In genomic region chr1:85438353-85438752, GRCh38 we compare ENCODE assay signal across 1 cellular context.
TF ChIP-seq lines count a peak whose summit lies in the region.

No MANE protein-coding gene starts in this region.

TF ChIP-seq in SK-N-SH treated with all-trans-retinoic acid at 6 μM for 48 hours, 23 proteins besides CTCF, POLR2A, EP300 and RAD21 (continued from another document):
- TF ChIP-seq CREB5 (CRISPR knock-in tag; IDR thresholded peaks at IDR 0.05; ENCODE audit: low read depth) (no peak), SNAI2 (CRISPR knock-in tag; IDR thresholded peaks at IDR 0.05) (no peak), ZNF565 (CRISPR knock-in tag; conservative IDR thresholded peaks at IDR 0.05; ENCODE audit: low read depth) (no peak), TOX (CRISPR knock-in tag; IDR thresholded peaks at IDR 0.05; ENCODE audit: borderline replicate concordance) (no peak), ZNF8 (CRISPR knock-in tag; IDR thresholded peaks at IDR 0.05) (no peak), RARB (CRISPR knock-in tag; IDR thresholded peaks at IDR 0.05) (no peak)
